2 cellular contexts compared by ENCODE assay signal in the genomic region with DNA sequence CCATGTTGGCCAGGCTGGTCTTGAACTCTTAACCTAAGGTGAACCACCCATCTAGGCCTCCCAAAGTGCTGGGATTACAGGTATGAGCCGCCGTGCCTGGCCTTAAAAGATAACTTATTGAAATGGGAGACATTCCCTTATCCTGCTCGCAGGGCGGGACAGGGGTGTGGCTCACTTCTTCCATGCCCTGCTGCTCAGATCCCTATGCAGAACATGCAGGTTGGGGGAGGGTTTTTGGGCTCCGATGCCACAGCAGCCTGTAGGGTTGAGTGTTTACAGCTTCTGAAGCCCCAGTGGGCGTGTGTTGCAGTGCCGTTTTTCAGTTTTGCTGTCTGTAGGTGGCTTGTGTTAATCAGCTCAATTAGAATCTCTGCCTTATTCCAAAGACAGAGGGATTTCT.
TF ChIP-seq lines count a peak whose summit lies in the region.

No MANE protein-coding gene starts in this region.

TF ChIP-seq in GM23338, 12 proteins besides CTCF, POLR2A, EP300 and RAD21:
- TF ChIP-seq STAT1 (IDR thresholded peaks at IDR 0.05; ENCODE audit: unreplicated experiment) (no peak), ZNF331 (CRISPR knock-in tag; IDR thresholded peaks at IDR 0.05; ENCODE audit: low read depth) (no peak), CREB1 (CRISPR knock-in tag; IDR thresholded peaks at IDR 0.05; ENCODE audit: low read depth) (no peak), EZH2 (IDR thresholded peaks at IDR 0.05; ENCODE audit: low read depth, unreplicated experiment) (no peak), NANOG (IDR thresholded peaks at IDR 0.05; ENCODE audit: borderline replicate concordance) (no peak), JUNB (IDR thresholded peaks at IDR 0.05; ENCODE audit: unreplicated experiment) (no peak), POLR2AphosphoS5 (IDR thresholded peaks at IDR 0.05; ENCODE audit: low read depth) (no peak)
- TF ChIP-seq, protein P1, sequence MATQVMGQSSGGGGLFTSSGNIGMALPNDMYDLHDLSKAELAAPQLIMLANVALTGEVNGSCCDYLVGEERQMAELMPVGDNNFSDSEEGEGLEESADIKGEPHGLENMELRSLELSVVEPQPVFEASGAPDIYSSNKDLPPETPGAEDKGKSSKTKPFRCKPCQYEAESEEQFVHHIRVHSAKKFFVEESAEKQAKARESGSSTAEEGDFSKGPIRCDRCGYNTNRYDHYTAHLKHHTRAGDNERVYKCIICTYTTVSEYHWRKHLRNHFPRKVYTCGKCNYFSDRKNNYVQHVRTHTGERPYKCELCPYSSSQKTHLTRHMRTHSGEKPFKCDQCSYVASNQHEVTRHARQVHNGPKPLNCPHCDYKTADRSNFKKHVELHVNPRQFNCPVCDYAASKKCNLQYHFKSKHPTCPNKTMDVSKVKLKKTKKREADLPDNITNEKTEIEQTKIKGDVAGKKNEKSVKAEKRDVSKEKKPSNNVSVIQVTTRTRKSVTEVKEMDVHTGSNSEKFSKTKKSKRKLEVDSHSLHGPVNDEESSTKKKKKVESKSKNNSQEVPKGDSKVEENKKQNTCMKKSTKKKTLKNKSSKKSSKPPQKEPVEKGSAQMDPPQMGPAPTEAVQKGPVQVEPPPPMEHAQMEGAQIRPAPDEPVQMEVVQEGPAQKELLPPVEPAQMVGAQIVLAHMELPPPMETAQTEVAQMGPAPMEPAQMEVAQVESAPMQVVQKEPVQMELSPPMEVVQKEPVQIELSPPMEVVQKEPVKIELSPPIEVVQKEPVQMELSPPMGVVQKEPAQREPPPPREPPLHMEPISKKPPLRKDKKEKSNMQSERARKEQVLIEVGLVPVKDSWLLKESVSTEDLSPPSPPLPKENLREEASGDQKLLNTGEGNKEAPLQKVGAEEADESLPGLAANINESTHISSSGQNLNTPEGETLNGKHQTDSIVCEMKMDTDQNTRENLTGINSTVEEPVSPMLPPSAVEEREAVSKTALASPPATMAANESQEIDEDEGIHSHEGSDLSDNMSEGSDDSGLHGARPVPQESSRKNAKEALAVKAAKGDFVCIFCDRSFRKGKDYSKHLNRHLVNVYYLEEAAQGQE (IDR thresholded peaks at IDR 0.05; ENCODE audit: unreplicated experiment), result no peak
- TF ChIP-seq, protein P2, sequence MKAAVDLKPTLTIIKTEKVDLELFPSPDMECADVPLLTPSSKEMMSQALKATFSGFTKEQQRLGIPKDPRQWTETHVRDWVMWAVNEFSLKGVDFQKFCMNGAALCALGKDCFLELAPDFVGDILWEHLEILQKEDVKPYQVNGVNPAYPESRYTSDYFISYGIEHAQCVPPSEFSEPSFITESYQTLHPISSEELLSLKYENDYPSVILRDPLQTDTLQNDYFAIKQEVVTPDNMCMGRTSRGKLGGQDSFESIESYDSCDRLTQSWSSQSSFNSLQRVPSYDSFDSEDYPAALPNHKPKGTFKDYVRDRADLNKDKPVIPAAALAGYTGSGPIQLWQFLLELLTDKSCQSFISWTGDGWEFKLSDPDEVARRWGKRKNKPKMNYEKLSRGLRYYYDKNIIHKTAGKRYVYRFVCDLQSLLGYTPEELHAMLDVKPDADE (IDR thresholded peaks at IDR 0.05), result no peak
TF ChIP-seq in GM23338: peak in this region for 0.

TF ChIP-seq in H1, 55 proteins besides CTCF, POLR2A, EP300 and RAD21:
- TF ChIP-seq PHF8 (conservative IDR thresholded peaks at IDR 0.05; ENCODE audit: low read depth, low read length), result no peak
